Comparison of ENCODE assay signal across 8 cellular contexts in genomic region chr2:181573140-181573736, GRCh38.
A peak's percentile ranks its signal among the peaks of the same experiment; 100 is the strongest.
DNase-seq lines count a peak whose midpoint lies in the region; ATAC-seq and TF ChIP-seq lines count a peak whose summit lies in the region.

No MANE protein-coding gene starts in this region.

- H3K4me3 Mint-ChIP-seq in osteocyte (ENCODE audit: unreplicated experiment) = no peak overlapping the region
- H3K4me3 Mint-ChIP-seq in activated CD4-positive, alpha-beta T cell treated with anti-CD3 and anti-CD28 coated beads, Interleukin-2, amount 10 ng/mL, durations not matched to agents 24 days and 14 days = no peak overlapping the region

- H3K36me3 Mint-ChIP-seq in osteocyte (ENCODE audit: unreplicated experiment) = no peaks in the 10 kb centered on the region
- H3K36me3 Mint-ChIP-seq in activated CD4-positive, alpha-beta T cell treated with anti-CD3 and anti-CD28 coated beads, Interleukin-2, amount 10 ng/mL, durations not matched to agents 24 days and 14 days (ENCODE audit: low read depth) = no peaks in the 10 kb centered on the region

- DNase-seq in DMS153 treated with DMSO at 0.1 percent for 48 hours (lab: John Stamatoyannopoulos, UW; ENCODE audit: unreplicated experiment) = peak; percentile 38
- no peak for DNase-seq in DMS153 (lab: John Stamatoyannopoulos, UW)
- DNase-seq in NCI-H1694 treated with DMSO at 0.1 percent for 48 hours (lab: John Stamatoyannopoulos, UW) = peak; percentile 89
- DNase-seq in cerebellum (ENCODE audit: low spot score) = peak; percentile 59
- DNase-seq in osteocyte (ENCODE audit: extremely low spot score, unreplicated experiment) = no peak
- DNase-seq in stimulated activated CD4-positive, alpha-beta T cell treated with anti-CD3 and anti-CD28 coated beads, Interleukin-4, amount 100 ng/mL, for 1 hour = no peak
- no peak for DNase-seq in activated CD4-positive, alpha-beta T cell treated with anti-CD3 and anti-CD28 coated beads, Interleukin-2, amount 10 ng/mL, durations not matched to agents 24 days and 14 days

- H3K9me3 Mint-ChIP-seq in osteocyte (ENCODE audit: unreplicated experiment) = no peaks in the 10 kb centered on the region
- no peaks in the 10 kb centered on the region for H3K9me3 Mint-ChIP-seq in activated CD4-positive, alpha-beta T cell treated with anti-CD3 and anti-CD28 coated beads, Interleukin-2, amount 10 ng/mL, durations not matched to agents 24 days and 14 days

- no peak overlapping the region for H3K27ac Mint-ChIP-seq in osteocyte (ENCODE audit: unreplicated experiment)
- H3K27ac Mint-ChIP-seq in activated CD4-positive, alpha-beta T cell treated with anti-CD3 and anti-CD28 coated beads, Interleukin-2, amount 10 ng/mL, durations not matched to agents 24 days and 14 days = no peak overlapping the region

- peak; percentile 56 for TF ChIP-seq CTCF in osteocyte (IDR thresholded peaks at IDR 0.05)

- intact Hi-C loops in activated CD4-positive, alpha-beta T cell treated with anti-CD3 and anti-CD28 coated beads, Interleukin-2, amount 10 ng/mL, durations not matched to agents 24 days and 14 days (cut with micrococcal nuclease) = loop anchor here (2.0 kb wide), 1 partner anchor 142 kb away; no protein-coding TSS in a partner anchor

- ATAC-seq in HG02610 (IDR thresholded peaks at IDR 0.05; ENCODE audit: unreplicated experiment) = no peak

- H3K4me1 Mint-ChIP-seq in osteocyte (ENCODE audit: unreplicated experiment) = no peaks in the 10 kb centered on the region
- H3K4me1 Mint-ChIP-seq in activated CD4-positive, alpha-beta T cell treated with anti-CD3 and anti-CD28 coated beads, Interleukin-2, amount 10 ng/mL, durations not matched to agents 24 days and 14 days = no peaks in the 10 kb centered on the region

- H3K27me3 Mint-ChIP-seq in osteocyte (ENCODE audit: unreplicated experiment) = peaks cover 6% of the 10 kb centered on the region
- H3K27me3 Mint-ChIP-seq in activated CD4-positive, alpha-beta T cell treated with anti-CD3 and anti-CD28 coated beads, Interleukin-2, amount 10 ng/mL, durations not matched to agents 24 days and 14 days = peaks cover 15% of the 10 kb centered on the region

Comparison
In these comparisons a context has a peak if more than half of its experiments do, and no peak if none do; other contexts are left out.
1. DNase-seq: peak in DMS153 treated with DMSO at 0.1 percent for 48 hours (single experiment), NCI-H1694 treated with DMSO at 0.1 percent for 48 hours (single experiment) and cerebellum (single experiment); none in DMS153 (single experiment), osteocyte (single experiment), stimulated activated CD4-positive, alpha-beta T cell treated with anti-CD3 and anti-CD28 coated beads, Interleukin-4, amount 100 ng/mL, for 1 hour (single experiment) and activated CD4-positive, alpha-beta T cell treated with anti-CD3 and anti-CD28 coated beads, Interleukin-2, amount 10 ng/mL, durations not matched to agents 24 days and 14 days (single experiment).